In the genomic region with DNA sequence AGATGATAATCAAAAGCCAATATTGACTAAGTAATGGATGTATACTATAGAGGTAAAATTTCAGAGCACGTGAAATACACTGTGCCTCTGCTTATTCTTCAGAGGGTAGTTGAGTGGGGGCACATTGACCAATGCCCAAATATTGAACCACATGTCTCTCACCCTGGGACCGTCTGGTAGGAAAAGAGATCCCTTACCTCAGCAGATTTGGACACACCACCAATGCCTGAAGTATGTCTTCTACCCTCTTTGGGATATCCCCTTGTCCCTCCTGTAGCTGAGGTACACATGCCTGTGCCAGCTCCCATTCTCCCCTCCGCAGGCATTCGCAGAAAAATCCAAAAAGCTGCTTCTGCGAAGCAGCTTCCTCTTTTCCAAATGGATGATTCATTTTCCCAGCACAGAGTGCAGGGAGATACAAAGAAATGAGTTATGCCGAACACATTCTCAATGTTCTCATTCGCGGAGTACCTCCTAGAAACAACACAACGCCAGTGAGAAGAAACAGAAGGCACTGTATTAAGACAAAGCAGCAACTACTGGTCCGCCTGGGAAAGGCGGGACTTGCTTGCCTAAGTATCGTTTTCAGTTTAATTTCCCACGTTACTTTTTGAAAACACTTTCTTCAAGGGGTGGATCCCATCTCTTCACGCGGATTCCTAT, we compare ENCODE assay signal across 8 cellular contexts. TPM values are rescaled to one million over a fixed set of nuclear protein-coding genes. Genes with fewer than 3 reads are reported as not detected.
DNase-seq lines count a peak whose midpoint lies in the region; ATAC-seq and TF ChIP-seq lines count a peak whose summit lies in the region.

No MANE protein-coding gene starts in this region.

- no peak overlapping the region for H3K23ac ChIP-seq in mesendoderm (ENCODE audit: low read length)

- ATAC-seq in upper lobe of right lung, result no peak

- H3K79me1 ChIP-seq in mesendoderm (ENCODE audit: low read length), result peaks cover 6% of the 10 kb centered on the region

- H4K5ac ChIP-seq in mesendoderm (ENCODE audit: low read length), result peak overlapping the region; percentile 59

- H3K9ac ChIP-seq in mesendoderm (ENCODE audit: low read length), result peak overlapping the region; percentile 60

- WGBS in mesendoderm (ENCODE audit: extremely low coverage, insufficient coverage, low lambda C conversion rate), result no CpG with 5 or more reads among the region's 15 CpGs

- peaks cover 9% of the 10 kb centered on the region for H3K4me1 ChIP-seq in mesendoderm (ENCODE audit: control insufficient read depth, low read depth, low read length)
- peaks cover 13% of the 10 kb centered on the region for H3K4me1 ChIP-seq in upper lobe of right lung

- intact Hi-C loops in upper lobe of right lung (cut with DNase I), result no loop called here

- peaks cover 9% of the 10 kb centered on the region for H3K79me2 ChIP-seq in mesendoderm (ENCODE audit: control insufficient read depth, insufficient read depth, low read length)

- H2AK5ac ChIP-seq in mesendoderm (ENCODE audit: low read length), result no peak overlapping the region

- no peaks in the 10 kb centered on the region for H3K9me3 ChIP-seq in upper lobe of right lung

- peak overlapping the region; percentile 70 for H3K56ac ChIP-seq in mesendoderm (ENCODE audit: low read length)

- no peak overlapping the region for H2BK5ac ChIP-seq in mesendoderm (ENCODE audit: low read length)

- H3K27ac ChIP-seq in caudate nucleus (ENCODE audit: low read depth, low read length), result peak overlapping the region; percentile 79
- no peak overlapping the region for H3K27ac ChIP-seq in mesendoderm (ENCODE audit: low read depth, low read length)
- H3K27ac ChIP-seq in upper lobe of right lung, result peak overlapping the region; percentile 89

- no peak overlapping the region for H2BK15ac ChIP-seq in mesendoderm (replicated peaks; ENCODE audit: low read depth)

- H2BK120ac ChIP-seq in mesendoderm (ENCODE audit: low read depth, low read length), result no peak overlapping the region

- peak overlapping the region; percentile 83 for H3K4me2 ChIP-seq in mesendoderm (ENCODE audit: low read length)

- H3K27me3 ChIP-seq in mesendoderm (ENCODE audit: insufficient read depth, low read length, poor library complexity), result no peaks in the 10 kb centered on the region
- H3K27me3 ChIP-seq in upper lobe of right lung, result no peaks in the 10 kb centered on the region

- no peak overlapping the region for H4K8ac ChIP-seq in mesendoderm (ENCODE audit: low read depth, low read length)

- no peak overlapping the region for H3K18ac ChIP-seq in mesendoderm (ENCODE audit: low read length)

- no peak overlapping the region for H3K4ac ChIP-seq in mesendoderm (ENCODE audit: low read depth, low read length)

- peak; percentile 58 for DNase-seq in ELR (ENCODE audit: low read depth)
- DNase-seq in NCI-H2171 (lab: John Stamatoyannopoulos, UW), result peak; percentile 8
- peak in 3 of 61 donors; percentile 3 to 10 (median 9) for DNase-seq in caudate nucleus (lab: John Stamatoyannopoulos, UW)
- DNase-seq in mesendoderm, result peak; percentile 51
- no peak for DNase-seq in upper lobe of right lung
- no peak for DNase-seq in stimulated activated naive CD4-positive, alpha-beta T cell treated with Interleukin-2 at 50 U/mL for 16 hours (lab: John Stamatoyannopoulos, UW)
- no peak for DNase-seq in HuH-7 (ENCODE audit: low spot score)
- no peak for DNase-seq in ecto neural progenitor cell (ENCODE audit: low spot score)

- no peak for TF ChIP-seq CTCF in upper lobe of right lung (IDR thresholded peaks at IDR 0.05)

- H3K36me3 ChIP-seq in mesendoderm (ENCODE audit: control insufficient read depth, insufficient read depth, low read length) (peaks cover under 1% of the 10 kb centered on the region), upper lobe of right lung (peaks cover 35% of the 10 kb centered on the region)

- H3K4me3 ChIP-seq in mesendoderm (ENCODE audit: low read length), result peak overlapping the region; percentile 83
- peak overlapping the region; percentile 93 for H3K4me3 ChIP-seq in upper lobe of right lung

RNA-seq across cellular contexts. Expression of a gene that starts 0.7 kb away (rescaled TPM):
- polyA plus RNA-seq in mesendoderm (2013, experiment 1 of 2), result 10.9 TPM
- polyA plus RNA-seq in mesendoderm (2013, experiment 2 of 2), result 7.4 TPM
- total RNA-seq in upper lobe of right lung, result 42.9 TPM

RNA-seq across cellular contexts. Expression of a gene that starts 3.9 kb away (rescaled TPM):
- 3.0 TPM for polyA plus RNA-seq in mesendoderm (2013, experiment 1 of 2)
- polyA plus RNA-seq in mesendoderm (2013, experiment 2 of 2), result 3.5 TPM
- 11.5 TPM for total RNA-seq in upper lobe of right lung

Comparison
In these comparisons a context has a peak if more than half of its experiments do, and no peak if none do; other contexts are left out.
1. DNase-seq: peak in ELR (single experiment), NCI-H2171 (single experiment) and mesendoderm (single experiment); none in upper lobe of right lung (single experiment), stimulated activated naive CD4-positive, alpha-beta T cell treated with Interleukin-2 at 50 U/mL for 16 hours (single experiment), HuH-7 (single experiment) and ecto neural progenitor cell (single experiment).